Comparison of ENCODE assay signal across 8 cellular contexts in genomic region chr13:96020155-96020575, GRCh38. TPM values are rescaled to one million over a fixed set of nuclear protein-coding genes. Genes with fewer than 3 reads are reported as not detected.
DNase-seq lines count a peak whose midpoint lies in the region; TF ChIP-seq lines count a peak whose summit lies in the region.

No MANE protein-coding gene starts in this region.

- TF ChIP-seq POLR2A in esophagus squamous epithelium (IDR thresholded peaks at IDR 0.05) = no peak

- TF ChIP-seq CTCF in GM12873 (IDR thresholded peaks at IDR 0.05; ENCODE audit: insufficient read depth, low read depth, low read length, missing control alignments) (peak; percentile 71), HFFc6 (IDR thresholded peaks at IDR 0.05) (peak; percentile 75), esophagus squamous epithelium (IDR thresholded peaks at IDR 0.05) (peak in 5 of 6 experiments; percentile 44 to 65 (median 52))

- no peak overlapping the region for H4K91ac ChIP-seq in neuronal stem cell (ENCODE audit: low read depth, low read length, poor library complexity)

- no peak overlapping the region for H2AK5ac ChIP-seq in neuronal stem cell (ENCODE audit: low read depth, low read length)

- H3K27me3 Mint-ChIP-seq in HFFc6 (ENCODE audit: insufficient read depth) = no peaks in the 10 kb centered on the region

- peaks cover 0 to 6% (median 0%) of the 10 kb centered on the region in 3 donors for H3K4me1 ChIP-seq in esophagus squamous epithelium
- peaks cover 3 to 4% of the 10 kb centered on the region in 2 donors for H3K4me1 ChIP-seq in neuronal stem cell (ENCODE audit: control insufficient read depth in 2 of 2, insufficient read depth in 1 of 2, low read depth in 1 of 2, low read length in 2 of 2)

- H3K27ac Mint-ChIP-seq in HFFc6 = no peak overlapping the region

- no peaks in the 10 kb centered on the region for H3K9me3 Mint-ChIP-seq in HFFc6

- no peak overlapping the region for H3K4ac ChIP-seq in neuronal stem cell (ENCODE audit: low read length)

- H3K4me3 ChIP-seq in esophagus squamous epithelium = no peak overlapping the region
- H3K4me3 ChIP-seq in neuronal stem cell (ENCODE audit: low read length in 2 of 2) = no peak overlapping the region

- no peak overlapping the region for H2BK12ac ChIP-seq in neuronal stem cell (ENCODE audit: low read length)

- H3K4me1 Mint-ChIP-seq in HFFc6 (ENCODE audit: low read depth) = peaks cover 1% of the 10 kb centered on the region; the same call in 1 of the 2 replicates

- intact Hi-C loops in esophagus squamous epithelium (cut with DNase I) = no loop called here

- H3K79me1 ChIP-seq in neuronal stem cell (ENCODE audit: low read depth, low read length) = no peaks in the 10 kb centered on the region

- H2BK15ac ChIP-seq in neuronal stem cell (ENCODE audit: low read length) = no peak overlapping the region

- H3K9me3 ChIP-seq in esophagus squamous epithelium = peaks cover 0 to 11% (median 8%) of the 10 kb centered on the region in 3 donors
- H3K9me3 ChIP-seq in neuronal stem cell (replicated peaks in 1 of 2; ENCODE audit: control insufficient read depth in 2 of 2, insufficient read depth in 1 of 2, low read depth in 1 of 2, low read length in 2 of 2) = peaks cover 0 to 2% of the 10 kb centered on the region in 2 donors

- H4K8ac ChIP-seq in neuronal stem cell (ENCODE audit: low read depth, low read length) = no peak overlapping the region

- no peak overlapping the region for H2BK120ac ChIP-seq in neuronal stem cell (ENCODE audit: low read depth, low read length)

- H2AFZ ChIP-seq in neuronal stem cell (ENCODE audit: low read length) = no peak overlapping the region

- H3K14ac ChIP-seq in neuronal stem cell (ENCODE audit: low read length) = no peak overlapping the region

- DNase-seq in A172 (ENCODE audit: low spot score) (peak; percentile 53), HFFc6 (peak; percentile 58), M059J (ENCODE audit: low read depth) (peak; percentile 57), SK-N-DZ (ENCODE audit: low spot score) (peak; percentile 72), esophagus squamous epithelium (lab: John Stamatoyannopoulos, UW) (no peak), neuronal stem cell (ENCODE audit: low spot score) (peak; percentile 70), 8988T (no peak)

- H3K9ac ChIP-seq in neuronal stem cell (ENCODE audit: low read depth, low read length, poor library complexity) = no peak overlapping the region

- H2BK5ac ChIP-seq in neuronal stem cell (ENCODE audit: low read length) = no peak overlapping the region

- H3K18ac ChIP-seq in neuronal stem cell (ENCODE audit: low read length) = no peak overlapping the region

- H3K27me3 ChIP-seq in esophagus squamous epithelium (no peaks in the 10 kb centered on the region), neuronal stem cell (ENCODE audit: control insufficient read depth in 3 of 3, insufficient read depth in 3 of 3, low read depth in 1 of 3, low read length in 3 of 3) (no peaks in the 10 kb centered on the region)

- peaks cover 7% of the 10 kb centered on the region; the same call in 1 of the 2 replicates for H3K36me3 Mint-ChIP-seq in HFFc6 (ENCODE audit: low read depth)

- H3K27ac ChIP-seq in esophagus squamous epithelium (no peak overlapping the region), neuronal stem cell (replicated peaks; ENCODE audit: low read length) (no peak overlapping the region)

- H3K23ac ChIP-seq in neuronal stem cell (ENCODE audit: low read depth, low read length, poor library complexity) = no peak overlapping the region

- H3K36me3 ChIP-seq in esophagus squamous epithelium (peaks cover 0 to 23% (median 0%) of the 10 kb centered on the region in 3 donors), neuronal stem cell (replicated peaks in 1 of 2; ENCODE audit: control insufficient read depth in 2 of 2, insufficient read depth in 2 of 2, low read length in 2 of 2) (peaks cover 2 to 64% of the 10 kb centered on the region in 2 donors)

- H3K4me3 Mint-ChIP-seq in HFFc6 = no peak overlapping the region

- no peak overlapping the region for H3K4me2 ChIP-seq in neuronal stem cell (ENCODE audit: insufficient read depth, low read length, poor library complexity, severe bottlenecking)

- WGBS in esophagus squamous epithelium, 2 donors = 37 to 42% methylated on average over 3 of the region's 3 CpGs
- WGBS in neuronal stem cell (ENCODE audit: extremely low coverage in 2 of 2, insufficient read length in 2 of 2, insufficient replicate concordance in 1 of 2), 2 donors = no CpG with 5 or more reads among the region's 3 CpGs

RNA-seq across cellular contexts. Expression of gene UGGT2, which starts 33.0 kb away (rescaled TPM):
- 54.0 and 66.1 TPM in 2 replicates for total RNA-seq in A172 (2014; rRNA removed; shearing (Covaris generic))
- 10 to 100 TPM; 20.4 to 26.9 (median 24.3) TPM for total RNA-seq in HFFc6 (2021; fragmentation: NEBNext Ultra II Directional; extraction: Animal tissue kit (Norgen Biotek cat#: 25700))
- 24.0 and 26.1 TPM in 2 replicates for total RNA-seq in M059J (2014; rRNA removed; shearing (Covaris generic))
- polyA plus RNA-seq in SK-N-DZ (2014; cell fraction: cytosol; rRNA removed) = 19.2 and 23.5 TPM in 2 replicates
- polyA plus RNA-seq in SK-N-DZ (2014; cell fraction: nucleus; rRNA removed) = 85.6 and 115 TPM in 2 replicates
- 10 to 100 TPM in 2 of 4 donors, 1 to 10 TPM in 2; 7.7 to 35.3 (median 11.1) TPM for total RNA-seq in esophagus squamous epithelium
- 21.7 TPM for polyA plus RNA-seq in neuronal stem cell (2013, experiment 1 of 2)
- 21.7 TPM for polyA plus RNA-seq in neuronal stem cell (2013, experiment 2 of 2)

Comparison
In these comparisons a context has a peak if more than half of its experiments do, and no peak if none do; other contexts are left out.
1. DNase-seq: peak in A172 (single experiment), HFFc6 (single experiment), M059J (single experiment), SK-N-DZ (single experiment) and neuronal stem cell (single experiment); none in esophagus squamous epithelium (single experiment) and 8988T (single experiment).
2. Peak in every context shown above with its lines, with median percentiles within 50 percentile points of each other: CTCF ChIP-seq.